Comparison of ENCODE assay signal across 29 cellular contexts in genomic region chr20:47700327-47700726, GRCh38.
"Had no signal": no experiment of that assay in that cellular context is flagged by ENCODE, and none has a peak within 500 bp of the region (broad histone marks: within the 10 kb centered on the region; RNA-seq: fewer than 3 reads in every experiment).

No MANE protein-coding gene starts in this region.

- DNase-seq: hypothalamus; immature natural killer cell; left colon; left lung; lower lobe of right lung; mammary epithelial cell; mesenchymal stem cell; naive thymus-derived CD8-positive, alpha-beta T cell; nephron progenitor cell; occipital lobe; stimulated activated CD4-positive, alpha-beta T cell treated with anti-CD3 and anti-CD28 coated beads, Interleukin-12 subunit alpha, Interleukin-12 subunit beta, amount 100 ng/mL, for 4 hours; stimulated activated CD4-positive, alpha-beta T cell treated with anti-CD3 and anti-CD28 coated beads, Interleukin-15, amount 100 ng/mL, for 24 hours; stimulated activated CD4-positive, alpha-beta T cell treated with anti-CD3 and anti-CD28 coated beads, Interleukin-2, amount 100 ng/mL, for 24 hours; stimulated activated CD4-positive, alpha-beta T cell treated with anti-CD3 and anti-CD28 coated beads, Interleukin-4, amount 100 ng/mL, for 1 hour; stimulated activated naive CD4-positive, alpha-beta T cell; stimulated activated naive CD8-positive, alpha-beta T cell treated with anti-CD3 and anti-CD28 coated beads, Interleukin-15, amount 100 ng/mL, for 72 hours; substantia nigra; uterus had no signal

- H3K4me2 ChIP-seq: neural progenitor cell had no signal

- FAIRE-seq: islet of Langerhans, kidney had no signal

- H3K4me1 ChIP-seq: neural progenitor cell, parathyroid adenoma, psoas muscle, tibial nerve had no signal

- H3K4me3 Mint-ChIP-seq: immature natural killer cell; naive thymus-derived CD8-positive, alpha-beta T cell; nephron progenitor cell; neural progenitor cell; stimulated activated naive CD8-positive, alpha-beta T cell treated with anti-CD3 and anti-CD28 coated beads, Interleukin-15, amount 100 ng/mL, for 72 hours; type B pancreatic cell had no signal

- H3K36me3 ChIP-seq: left lung, lower lobe of right lung, neural progenitor cell, right atrium auricular region, tibial nerve, uterus had no signal

- H3K9ac ChIP-seq: neural progenitor cell, parathyroid adenoma had no signal

- H3K27me3 ChIP-seq: left lung, neural progenitor cell, neutrophil, right atrium auricular region, tibial nerve, uterus had no signal

- H2AFZ ChIP-seq: neural progenitor cell, parathyroid adenoma had no signal

- ATAC-seq: left colon; left lung; lower lobe of right lung; naive thymus-derived CD8-positive, alpha-beta T cell; psoas muscle; sciatic nerve; stimulated activated naive CD8-positive, alpha-beta T cell treated with anti-CD3 and anti-CD28 coated beads, Interleukin-15, amount 100 ng/mL, for 72 hours had no signal

- H3K36me3 Mint-ChIP-seq: immature natural killer cell; naive thymus-derived CD8-positive, alpha-beta T cell had no signal

- H3K4me3 ChIP-seq: left lung, lower lobe of right lung, neural progenitor cell, psoas muscle, right atrium auricular region, skin epidermis, tibial nerve, uterus had no signal

- H3K27me3 Mint-ChIP-seq: stimulated activated naive CD8-positive, alpha-beta T cell treated with anti-CD3 and anti-CD28 coated beads, Interleukin-15, amount 100 ng/mL, for 72 hours; type B pancreatic cell had no signal

- H3K27ac ChIP-seq: left lung, lower lobe of right lung, neural progenitor cell, neutrophil, parathyroid adenoma, psoas muscle, right atrium auricular region, skin epidermis, tibial nerve, uterus had no signal

- H3K79me2 ChIP-seq: parathyroid adenoma had no signal

- H3K9me3 ChIP-seq: left lung, lower lobe of right lung, neutrophil, psoas muscle, right atrium auricular region, tibial nerve, uterus had no signal

- H3K27ac Mint-ChIP-seq: immature natural killer cell; naive thymus-derived CD8-positive, alpha-beta T cell; nephron progenitor cell; type B pancreatic cell had no signal

- H3K9me3 Mint-ChIP-seq: immature natural killer cell; nephron progenitor cell; neural progenitor cell; stimulated activated naive CD8-positive, alpha-beta T cell treated with anti-CD3 and anti-CD28 coated beads, Interleukin-15, amount 100 ng/mL, for 72 hours; type B pancreatic cell had no signal

- H3K4me1 Mint-ChIP-seq: immature natural killer cell had no signal
